ENCODE assay signal across 10 cellular contexts in genomic region chr1:214446772-214447556, GRCh38.
DNase-seq lines count a peak whose midpoint lies in the region; ATAC-seq and TF ChIP-seq lines count a peak whose summit lies in the region.
"Had no signal": no experiment of that assay in that cellular context is flagged by ENCODE, and none has a peak within 500 bp of the region (broad histone marks: within the 10 kb centered on the region; RNA-seq: fewer than 3 reads in every experiment).

No MANE protein-coding gene starts in this region.

- peaks cover 14% of the 10 kb centered on the region for H3K36me3 Mint-ChIP-seq in mesothelial cell of epicardium

- DNase-seq in AG04450 (ENCODE audit: low read depth, low spot score) = peak; percentile 71
- peak; percentile 90 for DNase-seq in MG63
- DNase-seq in cardiac fibroblast (ENCODE audit: low read depth in 2 of 2) = peak; percentile 87 to 94
- no peak for DNase-seq in mesothelial cell of epicardium (ENCODE audit: low spot score in 2 of 2, unreplicated experiment in 2 of 2)
- no peak for DNase-seq in activated CD8-positive, alpha-beta memory T cell treated with anti-CD3 and anti-CD28 coated beads, Interleukin-2, amount 50 U/mL, for 48 hours
- no peak for DNase-seq in OCI-LY7 (ENCODE audit: low spot score)

- H3K9me3 Mint-ChIP-seq in mesothelial cell of epicardium = no peaks in the 10 kb centered on the region
- H3K9me3 Mint-ChIP-seq: central memory CD8-positive, alpha-beta T cell had no signal

- H3K9me3 ChIP-seq in AG04450 (ENCODE audit: control insufficient read depth, insufficient read depth, low read length) (no peaks in the 10 kb centered on the region), MG63 (no peaks in the 10 kb centered on the region), OCI-LY7 (ENCODE audit: low read length) (no peaks in the 10 kb centered on the region)
- H3K9me3 ChIP-seq: thoracic aorta had no signal

- H3K9me2 ChIP-seq in OCI-LY7 (ENCODE audit: insufficient read depth, low read length) = no peaks in the 10 kb centered on the region

- peaks cover 12% of the 10 kb centered on the region for H3K36me3 ChIP-seq in MG63
- no peaks in the 10 kb centered on the region for H3K36me3 ChIP-seq in OCI-LY7 (ENCODE audit: insufficient read depth, low read length)
- H3K36me3 ChIP-seq: thoracic aorta had no signal

- H3K27ac ChIP-seq in AG04450 (ENCODE audit: low read depth, low read length) (peak overlapping the region; percentile 85), OCI-LY7 (ENCODE audit: low read depth, low read length, poor library complexity, severe bottlenecking) (no peak overlapping the region)
- H3K27ac ChIP-seq: thoracic aorta had no signal

- no peaks in the 10 kb centered on the region for H3K27me3 Mint-ChIP-seq in mesothelial cell of epicardium (ENCODE audit: low read depth)

- peak; percentile 61 for ATAC-seq in GM21447 (IDR thresholded peaks at IDR 0.05; ENCODE audit: unreplicated experiment)
- ATAC-seq in GM18519 (IDR thresholded peaks at IDR 0.05; ENCODE audit: low FRiP score, unreplicated experiment) = no peak

- POLR2A ChIA-PET in AG04450 (lab: Yijun Ruan, JAX) (interaction anchor here (0.6 to 1.2 kb wide), 3 partner anchors 11 to 19 kb away, joined by 3 to 6 read pairs (median 3); no protein-coding TSS in a partner anchor), OCI-LY7 (lab: Charles Lee) (no interaction called here)

- H3K4me1 Mint-ChIP-seq in mesothelial cell of epicardium = peaks cover 55% of the 10 kb centered on the region
- H3K4me1 Mint-ChIP-seq: central memory CD8-positive, alpha-beta T cell had no signal

- TF ChIP-seq CTCF in AG04450 (IDR thresholded peaks at IDR 0.05; ENCODE audit: low read depth, low read length) = no peak
- TF ChIP-seq CTCF in cardiac fibroblast (IDR thresholded peaks at IDR 0.05; ENCODE audit: low read depth, low read length) = no peak
- TF ChIP-seq CTCF in mesothelial cell of epicardium (IDR thresholded peaks at IDR 0.05; ENCODE audit: unreplicated experiment) = no peak
- TF ChIP-seq CTCF in OCI-LY7 (conservative IDR thresholded peaks at IDR 0.05; ENCODE audit: low read length) = no peak

- CTCF ChIA-PET in AG04450 (lab: Charles Lee) (no interaction called here), OCI-LY7 (lab: Charles Lee; ENCODE audit: unreplicated experiment) (no interaction called here)

- H3K4me2 ChIP-seq in OCI-LY7 (ENCODE audit: low read length) = no peak overlapping the region

- H3K27ac Mint-ChIP-seq in mesothelial cell of epicardium = peak overlapping the region; percentile 93

- intact Hi-C loops in OCI-LY7 (cut with micrococcal nuclease; ENCODE audit: unreplicated experiment) = no loop called here

- H3K4me3 ChIP-seq in AG04450 (ENCODE audit: low read depth, low read length) (peak overlapping the region; percentile 26), MG63 (no peak overlapping the region), cardiac fibroblast (replicated peaks in 1 of 2; ENCODE audit: low read depth in 2 of 2, low read length in 2 of 2) (peak overlapping the region in 1 of 2 donors; percentile 34), OCI-LY7 (ENCODE audit: low read depth, low read length, poor library complexity, severe bottlenecking) (no peak overlapping the region)
- H3K4me3 ChIP-seq: thoracic aorta had no signal

- H3K4me1 ChIP-seq in OCI-LY7 (ENCODE audit: insufficient read depth, low read length, poor library complexity, severe bottlenecking) = no peaks in the 10 kb centered on the region

- H3K4me3 Mint-ChIP-seq in mesothelial cell of epicardium = no peak overlapping the region
- H3K4me3 Mint-ChIP-seq: central memory CD8-positive, alpha-beta T cell had no signal

- BruUV-seq in OCI-LY7 (replicated peaks; lab: Mats Ljungman, UMichigan) = no TSS peak

- H3K27me3 ChIP-seq in AG04450 (ENCODE audit: control insufficient read depth, insufficient read depth, low read length) = no peaks in the 10 kb centered on the region
- H3K27me3 ChIP-seq in MG63 = no peaks in the 10 kb centered on the region

- H3K79me2 ChIP-seq in OCI-LY7 (ENCODE audit: insufficient read depth, low read depth, low read length) = no peaks in the 10 kb centered on the region

- H4K20me1 ChIP-seq in OCI-LY7 (ENCODE audit: insufficient read depth, low read length) = no peaks in the 10 kb centered on the region

- H2AFZ ChIP-seq in OCI-LY7 (ENCODE audit: low read length) = no peak overlapping the region

Comparison
In these comparisons a context has a peak if more than half of its experiments do, and no peak if none do; other contexts are left out.
1. DNase-seq: peak in AG04450 (single experiment), MG63 (single experiment) and cardiac fibroblast (2 of 2); none in mesothelial cell of epicardium (0 of 2), activated CD8-positive, alpha-beta memory T cell treated with anti-CD3 and anti-CD28 coated beads, Interleukin-2, amount 50 U/mL, for 48 hours (single experiment) and OCI-LY7 (single experiment).